ENCODE assay signal across 24 cellular contexts in the genomic region with DNA sequence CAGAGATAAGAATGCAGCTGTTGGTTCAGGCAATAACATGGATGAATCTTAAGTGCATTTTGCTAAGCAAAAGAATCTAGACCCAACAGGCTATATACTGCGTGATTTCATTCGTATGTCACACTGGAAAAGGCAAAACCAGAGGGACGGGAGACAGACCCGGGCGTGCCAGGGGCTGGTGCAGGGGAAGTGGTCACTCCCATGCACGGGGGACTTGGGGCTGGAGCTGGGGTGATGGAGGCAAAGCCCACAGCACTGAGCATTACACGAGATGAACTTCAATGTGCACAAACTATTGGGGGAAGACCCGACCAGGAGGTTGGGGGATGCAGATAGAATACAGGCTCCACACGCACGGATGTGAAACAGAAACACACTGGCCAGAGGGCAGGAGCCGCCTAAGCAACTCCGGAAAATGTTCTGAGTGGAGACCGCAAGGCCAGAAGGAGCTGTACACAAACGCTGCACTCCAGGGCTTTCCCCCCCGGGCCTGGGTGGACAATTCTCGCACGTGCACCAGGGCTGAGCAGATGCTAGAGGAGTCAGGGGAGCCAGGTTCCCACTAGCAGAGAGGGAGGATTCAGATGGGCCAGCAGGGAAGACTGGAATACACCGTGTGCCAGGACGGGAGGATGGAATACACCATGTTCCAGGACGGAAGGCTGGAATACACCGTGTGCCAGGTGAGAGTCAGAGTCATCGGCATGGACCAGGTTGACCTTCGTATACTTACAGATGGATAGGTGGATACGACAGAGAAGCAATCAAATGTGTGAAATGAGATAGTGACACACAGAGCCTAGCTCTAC. TPM values are rescaled to one million over a fixed set of nuclear protein-coding genes. Genes with fewer than 3 reads are reported as not detected.
"Had no signal": no experiment of that assay in that cellular context is flagged by ENCODE, and none has a peak within 500 bp of the region (broad histone marks: within the 10 kb centered on the region; RNA-seq: fewer than 3 reads in every experiment).

No MANE protein-coding gene starts in this region.

- H3K9ac ChIP-seq: KMS-11 had no signal

- H3K9me3 Mint-ChIP-seq: activated CD8-positive, alpha-beta T cell treated with anti-CD3 and anti-CD28 coated beads for 36 hours; activated naive CD4-positive, alpha-beta T cell treated with anti-CD3 and anti-CD28 coated beads, Interleukin-2, amount 10 ng/mL, durations not matched to agents 7 days and 5 days; activated naive CD8-positive, alpha-beta T cell treated with anti-CD3 and anti-CD28 coated beads for 36 hours; activated T-cell treated with anti-CD3 and anti-CD28 coated beads, Interleukin-2, amount 50 U/mL, for 72 hours; activated T-helper 2 cell treated with anti-CD3 and anti-CD28 coated beads, Interferon-gamma antibody, Interleukin-2, Interleukin-4, amounts not matched to agents 10 μg/mL and 5 μg/mL and 100 μg/mL, durations not matched to agents 14 hours and 24 hours and 36 hours had no signal

- H3K27ac Mint-ChIP-seq: activated CD4-positive, alpha-beta T cell treated with anti-CD3 and anti-CD28 coated beads for 36 hours; activated CD8-positive, alpha-beta T cell treated with anti-CD3 and anti-CD28 coated beads for 36 hours; activated naive CD8-positive, alpha-beta T cell treated with anti-CD3 and anti-CD28 coated beads for 36 hours; activated T-cell treated with anti-CD3 and anti-CD28 coated beads, Interleukin-2, amount 50 U/mL, for 72 hours; activated T-helper 2 cell treated with anti-CD3 and anti-CD28 coated beads, Interferon-gamma antibody, Interleukin-2, Interleukin-4, amounts not matched to agents 10 μg/mL and 5 μg/mL and 100 μg/mL, durations not matched to agents 14 hours and 24 hours and 36 hours had no signal

- ATAC-seq: activated CD4-positive, alpha-beta T cell treated with anti-CD3 and anti-CD28 coated beads for 36 hours; activated CD8-positive, alpha-beta T cell treated with anti-CD3 and anti-CD28 coated beads for 36 hours; activated T-cell treated with anti-CD3 and anti-CD28 coated beads, Interleukin-2, amount 50 U/mL, for 72 hours had no signal

- FAIRE-seq: TTC549 had no signal

- H3K36me3 ChIP-seq: MG63 had no signal

- H3K27me3 ChIP-seq: MG63 had no signal

- H3K9me3 ChIP-seq: MG63 had no signal

- H3K4me3 ChIP-seq: MG63 had no signal

- H3K27ac ChIP-seq: KMS-11, VCaP had no signal

- H3K4me3 Mint-ChIP-seq: activated CD4-positive, alpha-beta T cell treated with anti-CD3 and anti-CD28 coated beads for 36 hours; activated CD8-positive, alpha-beta T cell treated with anti-CD3 and anti-CD28 coated beads for 36 hours; activated naive CD4-positive, alpha-beta T cell treated with anti-CD3 and anti-CD28 coated beads, Interleukin-2, amount 10 ng/mL, durations not matched to agents 7 days and 5 days; activated naive CD8-positive, alpha-beta T cell treated with anti-CD3 and anti-CD28 coated beads for 36 hours; activated T-cell treated with anti-CD3 and anti-CD28 coated beads, Interleukin-2, amount 50 U/mL, for 72 hours had no signal

- DNase-seq: activated CD4-positive, alpha-beta T cell treated with anti-CD3 and anti-CD28 coated beads for 36 hours; activated CD8-positive, alpha-beta memory T cell treated with anti-CD3 and anti-CD28 coated beads, Interleukin-2, amount 50 U/mL, for 48 hours; activated CD8-positive, alpha-beta T cell treated with anti-CD3 and anti-CD28 coated beads for 36 hours; activated gamma-delta T cell treated with Interleukin-2 at 50 U/mL for 16 hours; activated naive CD4-positive, alpha-beta T cell treated with anti-CD3 and anti-CD28 coated beads, Interleukin-2, amount 10 ng/mL, durations not matched to agents 7 days and 5 days; activated naive CD8-positive, alpha-beta T cell treated with anti-CD3 and anti-CD28 coated beads for 36 hours; activated T-cell treated with anti-CD3 and anti-CD28 coated beads, Interleukin-2, amount 50 U/mL, for 72 hours; MG63; NCI-H1105; NCI-H1436; NCI-H1694 treated with DMSO at 0.1 percent for 48 hours; NCI-H2029 treated with DMSO at 0.1 percent for 48 hours; NCI-H345; NCI-H510A; NCI-H526 treated with DMSO at 0.1 percent for 48 hours; NCI-H82; SIG-M5; T-helper 2 cell; T1000 had no signal

- H3K27me3 Mint-ChIP-seq: activated CD4-positive, alpha-beta T cell treated with anti-CD3 and anti-CD28 coated beads for 36 hours; activated CD8-positive, alpha-beta T cell treated with anti-CD3 and anti-CD28 coated beads for 36 hours; activated naive CD4-positive, alpha-beta T cell treated with anti-CD3 and anti-CD28 coated beads, Interleukin-2, amount 10 ng/mL, durations not matched to agents 7 days and 5 days; activated naive CD8-positive, alpha-beta T cell treated with anti-CD3 and anti-CD28 coated beads for 36 hours had no signal

RNA-seq across cellular contexts. Expression of gene SOX8, which starts 22.1 kb away (rescaled TPM):
- total RNA-seq: RPMI7951 had no signal
